19 cellular contexts compared by ENCODE assay signal in the genomic region with DNA sequence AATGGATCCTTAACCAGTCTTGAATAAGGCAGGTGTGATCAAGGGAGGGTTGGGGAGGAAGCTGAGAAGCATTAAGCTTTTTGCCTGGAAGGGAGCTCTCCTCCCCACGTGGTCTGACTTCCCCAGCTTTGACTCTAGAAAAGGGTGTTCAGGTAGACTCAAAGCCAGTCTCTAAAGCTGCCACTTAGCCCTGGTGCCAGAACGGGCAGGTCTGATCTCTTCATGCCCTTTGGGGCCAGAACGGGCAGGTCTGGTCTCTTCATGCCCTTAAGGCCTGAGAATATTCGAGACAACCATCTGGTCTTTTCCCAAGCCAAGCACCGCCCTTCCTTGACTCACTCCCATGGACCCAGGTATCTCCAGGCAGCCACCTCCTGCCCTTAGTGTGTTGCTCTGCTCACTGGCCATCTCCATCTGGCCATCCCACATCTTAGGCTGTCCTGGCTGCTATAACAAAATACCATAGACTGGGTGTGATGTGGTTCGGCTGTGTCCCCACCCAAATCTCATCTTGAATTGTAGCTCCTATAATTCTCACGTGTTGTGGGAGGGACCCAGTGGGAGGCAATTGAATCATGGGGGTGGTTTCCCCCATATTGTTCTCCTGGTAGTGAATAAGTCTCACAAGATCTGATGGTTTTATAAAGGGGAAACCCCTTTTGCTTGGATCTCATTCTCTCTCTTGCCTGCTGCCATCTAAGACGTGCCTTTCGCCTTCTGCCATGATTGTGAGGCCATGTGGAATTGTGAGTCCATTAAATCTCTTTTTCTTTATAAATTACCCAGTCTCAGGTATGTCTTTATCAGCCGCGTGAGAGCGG. TPM values are rescaled to one million over a fixed set of nuclear protein-coding genes. Genes with fewer than 3 reads are reported as not detected.
DNase-seq lines count a peak whose midpoint lies in the region; ATAC-seq lines count a peak whose summit lies in the region.
"Had no signal": no experiment of that assay in that cellular context is flagged by ENCODE, and none has a peak within 500 bp of the region (broad histone marks: within the 10 kb centered on the region; RNA-seq: fewer than 3 reads in every experiment).

No MANE protein-coding gene starts in this region.

- peaks cover 37% of the 10 kb centered on the region for H3K27me3 Mint-ChIP-seq in activated naive CD8-positive, alpha-beta T cell
- H3K27me3 Mint-ChIP-seq in activated naive CD8-positive, alpha-beta T cell treated with anti-CD3 and anti-CD28 coated beads for 36 hours: peaks cover 74% of the 10 kb centered on the region
- peaks cover 60% of the 10 kb centered on the region for H3K27me3 Mint-ChIP-seq in activated CD8-positive, alpha-beta T cell treated with anti-CD3 and anti-CD28 coated beads, Interleukin-2, amount 10 ng/mL, durations not matched to agents 7 days and 5 days (ENCODE audit: low read depth)
- peaks cover 62% of the 10 kb centered on the region for H3K27me3 Mint-ChIP-seq in stimulated activated naive CD8-positive, alpha-beta T cell treated with anti-CD3 and anti-CD28 coated beads, Interleukin-15, Interleukin-2, amounts not matched to agents 100 ng/mL and 50 ng/mL, for 24 hours

- no peaks in the 10 kb centered on the region for H3K36me3 Mint-ChIP-seq in activated naive CD8-positive, alpha-beta T cell
- H3K36me3 Mint-ChIP-seq in activated naive CD8-positive, alpha-beta T cell treated with anti-CD3 and anti-CD28 coated beads for 36 hours: no peaks in the 10 kb centered on the region
- H3K36me3 Mint-ChIP-seq in activated CD8-positive, alpha-beta T cell treated with anti-CD3 and anti-CD28 coated beads, Interleukin-2, amount 10 ng/mL, durations not matched to agents 7 days and 5 days (ENCODE audit: low read depth): no peaks in the 10 kb centered on the region
- H3K36me3 Mint-ChIP-seq in stimulated activated naive CD8-positive, alpha-beta T cell treated with anti-CD3 and anti-CD28 coated beads, Interleukin-15, Interleukin-2, amounts not matched to agents 100 ng/mL and 50 ng/mL, for 24 hours (ENCODE audit: low read depth): peaks cover 3% of the 10 kb centered on the region

- H3K27ac Mint-ChIP-seq in activated naive CD8-positive, alpha-beta T cell: no peak overlapping the region
- no peak overlapping the region for H3K27ac Mint-ChIP-seq in activated naive CD8-positive, alpha-beta T cell treated with anti-CD3 and anti-CD28 coated beads for 36 hours
- H3K27ac Mint-ChIP-seq in activated CD8-positive, alpha-beta T cell treated with anti-CD3 and anti-CD28 coated beads, Interleukin-2, amount 10 ng/mL, durations not matched to agents 7 days and 5 days: no peak overlapping the region
- H3K27ac Mint-ChIP-seq in stimulated activated naive CD8-positive, alpha-beta T cell treated with anti-CD3 and anti-CD28 coated beads, Interleukin-15, Interleukin-2, amounts not matched to agents 100 ng/mL and 50 ng/mL, for 24 hours: no peak overlapping the region
- H3K27ac Mint-ChIP-seq: stimulated activated naive B cell treated with anti-CD40 and anti-IgM and Interleukin-4, amounts not matched to agents 10 μg/mL and 1 μg/mL and 100 μg/mL, for 72 hours had no signal

- POLR2A ChIA-PET in activated CD8-positive, alpha-beta T cell treated with anti-CD3 and anti-CD28 coated beads, Interleukin-2, amount 10 ng/mL, durations not matched to agents 7 days and 5 days (lab: Charles Lee): no interaction called here

- H3K9me3 ChIP-seq in iPS-18a (ENCODE audit: control insufficient read depth, low read depth, low read length): no peaks in the 10 kb centered on the region
- H3K9me3 ChIP-seq: right atrium auricular region had no signal

- CTCF ChIA-PET in activated CD8-positive, alpha-beta T cell treated with anti-CD3 and anti-CD28 coated beads, Interleukin-2, amount 10 ng/mL, durations not matched to agents 7 days and 5 days (lab: Charles Lee): interaction anchor here (0.9 kb wide), 1 partner anchor 124 kb away, joined by 3 read pairs; no protein-coding TSS in a partner anchor

- peak overlapping the region; percentile 60 for H3K4me3 ChIP-seq in iPS-18a (ENCODE audit: low read length)
- H3K4me3 ChIP-seq: GM12878, right atrium auricular region had no signal

- peaks cover 16% of the 10 kb centered on the region for H3K4me1 ChIP-seq in iPS-18a (ENCODE audit: control insufficient read depth, low read depth, low read length)

- ATAC-seq in activated CD8-positive, alpha-beta T cell treated with anti-CD3 and anti-CD28 coated beads, Interleukin-2, amount 10 ng/mL, durations not matched to agents 7 days and 5 days: no peak
- ATAC-seq: GM12878 had no signal

- no peak overlapping the region for H3K27ac ChIP-seq in iPS-18a (ENCODE audit: low read length)

- H3K4me1 Mint-ChIP-seq in activated naive CD8-positive, alpha-beta T cell (ENCODE audit: low read depth): peaks cover 17% of the 10 kb centered on the region
- peaks cover 7% of the 10 kb centered on the region for H3K4me1 Mint-ChIP-seq in activated naive CD8-positive, alpha-beta T cell treated with anti-CD3 and anti-CD28 coated beads for 36 hours
- peaks cover 6% of the 10 kb centered on the region for H3K4me1 Mint-ChIP-seq in activated CD8-positive, alpha-beta T cell treated with anti-CD3 and anti-CD28 coated beads, Interleukin-2, amount 10 ng/mL, durations not matched to agents 7 days and 5 days (ENCODE audit: low read depth)
- peaks cover 21% of the 10 kb centered on the region for H3K4me1 Mint-ChIP-seq in stimulated activated naive CD8-positive, alpha-beta T cell treated with anti-CD3 and anti-CD28 coated beads, Interleukin-15, Interleukin-2, amounts not matched to agents 100 ng/mL and 50 ng/mL, for 24 hours (ENCODE audit: low read depth)

- H3K27me3 ChIP-seq in iPS-18a (ENCODE audit: control insufficient read depth, insufficient read depth, low read length): peaks cover 66% of the 10 kb centered on the region
- H3K27me3 ChIP-seq: right atrium auricular region had no signal

- H3K4me3 Mint-ChIP-seq in activated naive CD8-positive, alpha-beta T cell: peak overlapping the region; percentile 76
- no peak overlapping the region for H3K4me3 Mint-ChIP-seq in activated naive CD8-positive, alpha-beta T cell treated with anti-CD3 and anti-CD28 coated beads for 36 hours
- H3K4me3 Mint-ChIP-seq in activated CD8-positive, alpha-beta T cell treated with anti-CD3 and anti-CD28 coated beads, Interleukin-2, amount 10 ng/mL, durations not matched to agents 7 days and 5 days: peak overlapping the region; percentile 58
- peak overlapping the region; percentile 35 for H3K4me3 Mint-ChIP-seq in stimulated activated naive CD8-positive, alpha-beta T cell treated with anti-CD3 and anti-CD28 coated beads, Interleukin-15, Interleukin-2, amounts not matched to agents 100 ng/mL and 50 ng/mL, for 24 hours

- no peaks in the 10 kb centered on the region for H3K36me3 ChIP-seq in iPS-18a (ENCODE audit: control insufficient read depth, low read depth, low read length)
- H3K36me3 ChIP-seq: right atrium auricular region had no signal

- no peaks in the 10 kb centered on the region for H3K9me3 Mint-ChIP-seq in activated naive CD8-positive, alpha-beta T cell (ENCODE audit: low read depth)
- H3K9me3 Mint-ChIP-seq in activated naive CD8-positive, alpha-beta T cell treated with anti-CD3 and anti-CD28 coated beads for 36 hours: no peaks in the 10 kb centered on the region
- no peaks in the 10 kb centered on the region for H3K9me3 Mint-ChIP-seq in activated CD8-positive, alpha-beta T cell treated with anti-CD3 and anti-CD28 coated beads, Interleukin-2, amount 10 ng/mL, durations not matched to agents 7 days and 5 days (ENCODE audit: insufficient read depth)
- H3K9me3 Mint-ChIP-seq in stimulated activated naive CD8-positive, alpha-beta T cell treated with anti-CD3 and anti-CD28 coated beads, Interleukin-15, Interleukin-2, amounts not matched to agents 100 ng/mL and 50 ng/mL, for 24 hours: no peaks in the 10 kb centered on the region

- no peak overlapping the region for H3K9ac ChIP-seq in iPS-18a (ENCODE audit: low read length)

- DNase-seq in activated naive CD8-positive, alpha-beta T cell treated with anti-CD3 and anti-CD28 coated beads for 36 hours: no peak
- no peak for DNase-seq in activated CD8-positive, alpha-beta T cell treated with anti-CD3 and anti-CD28 coated beads, Interleukin-2, amount 10 ng/mL, durations not matched to agents 7 days and 5 days
- DNase-seq in NOMO-1 treated with dmso at 0.1 percent for 144 hours (lab: John Stamatoyannopoulos, UW; ENCODE audit: unreplicated experiment) (no peak), amniotic stem cell (lab: John Stamatoyannopoulos, UW) (no peak), COLO668 (lab: John Stamatoyannopoulos, UW; ENCODE audit: unreplicated experiment) (no peak)
- DNase-seq: aorta; DND-41; dorsolateral prefrontal cortex; KG1; NCI-H1436 treated with DMSO at 0.1 percent for 48 hours; NCI-H510A treated with DMSO at 0.1 percent for 48 hours; stimulated activated CD4-positive, alpha-beta T cell treated with anti-CD3 and anti-CD28 coated beads, Interleukin-2, amount 100 ng/mL, for 48 hours; stimulated activated naive B cell treated with anti-CD40 and anti-IgM and Interleukin-4, amounts not matched to agents 10 μg/mL and 1 μg/mL and 100 μg/mL, for 72 hours; T-helper 9 cell had no signal

RNA-seq across cellular contexts. Expression of a gene that starts 59.4 kb away (rescaled TPM):
- total RNA-seq in activated naive CD8-positive, alpha-beta T cell treated with anti-CD3 and anti-CD28 coated beads for 36 hours: 1 to 10 TPM; 1.5 to 2.4 TPM
- total RNA-seq in activated CD8-positive, alpha-beta T cell treated with anti-CD3 and anti-CD28 coated beads, Interleukin-2, amount 10 ng/mL, durations not matched to agents 7 days and 5 days: 1 to 10 TPM in 1 of 2 experiments, under 1 TPM in 1; 0.99 to 2.2 TPM
